ENCODE assay signal across 17 cellular contexts in the genomic region with DNA sequence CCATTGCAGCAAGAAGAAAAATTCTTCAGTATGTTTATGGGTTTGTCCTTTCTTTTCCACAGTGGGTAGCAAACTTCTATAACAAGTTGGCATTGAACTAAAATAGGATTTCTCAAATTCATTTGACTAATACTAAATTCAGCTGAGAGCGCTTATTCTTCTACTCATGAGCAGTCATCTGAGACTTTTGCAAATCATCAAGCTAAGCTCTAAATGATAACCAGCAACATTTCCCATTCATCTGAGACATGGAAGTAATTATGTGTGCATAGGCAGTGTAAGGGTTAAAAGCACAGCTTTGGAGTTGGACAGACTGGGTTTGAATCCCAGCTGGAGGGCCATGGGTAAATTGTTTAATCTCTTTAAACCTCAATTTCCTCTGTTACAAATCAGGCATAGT. TPM values are rescaled to one million over a fixed set of nuclear protein-coding genes. Genes with fewer than 3 reads are reported as not detected.
A peak's percentile ranks its signal among the peaks of the same experiment; 100 is the strongest.
DNase-seq lines count a peak whose midpoint lies in the region; ATAC-seq and TF ChIP-seq lines count a peak whose summit lies in the region.
"Had no signal": no experiment of that assay in that cellular context is flagged by ENCODE, and none has a peak within 500 bp of the region (broad histone marks: within the 10 kb centered on the region; RNA-seq: fewer than 3 reads in every experiment).

No MANE protein-coding gene starts in this region.

- no peak overlapping the region for H3K18ac ChIP-seq in trophoblast cell (ENCODE audit: low read length)

- peak overlapping the region; percentile 43 for H3K4me3 ChIP-seq in AG10803 (ENCODE audit: low read length)
- H3K4me3 ChIP-seq in PC-9: no peak overlapping the region
- H3K4me3 ChIP-seq in trophoblast cell (ENCODE audit: low read depth, low read length): no peak overlapping the region
- H3K4me3 ChIP-seq: left ventricle myocardium inferior had no signal

- H2BK120ac ChIP-seq in trophoblast cell (ENCODE audit: insufficient read depth, low read length, poor library complexity): no peak overlapping the region

- no TSS peak for BruUV-seq in PC-9 (replicated peaks; lab: Mats Ljungman, UMichigan)

- H3K27me3 ChIP-seq in PC-9 (ENCODE audit: insufficient read depth, low read depth) (no peaks in the 10 kb centered on the region), foreskin keratinocyte (peaks cover 13% of the 10 kb centered on the region), trophoblast cell (ENCODE audit: insufficient read depth, low read length) (no peaks in the 10 kb centered on the region)

- no peaks in the 10 kb centered on the region for H3K9me2 ChIP-seq in PC-9 (ENCODE audit: insufficient read depth)

- POLR2A ChIA-PET in PC-9 (lab: Charles Lee; ENCODE audit: unreplicated experiment): interaction anchor here (0.6 kb wide), 2 partner anchors 132 to 733 kb away, joined by 4 to 10 read pairs; no protein-coding TSS in a partner anchor

- H3K9me3 ChIP-seq in PC-9 (ENCODE audit: insufficient read depth, low read depth) (no peaks in the 10 kb centered on the region), trophoblast cell (ENCODE audit: insufficient read depth, low read depth, low read length) (no peaks in the 10 kb centered on the region)
- H3K9me3 ChIP-seq: left ventricle myocardium inferior had no signal

- WGBS in trophoblast cell (ENCODE audit: extremely low coverage, insufficient coverage, insufficient read length): no CpG with 5 or more reads among the region's 1 CpG

- no peak overlapping the region for H3K4me2 ChIP-seq in PC-9
- H3K4me2 ChIP-seq in trophoblast cell (ENCODE audit: low read length): peak overlapping the region; percentile 46

- no peak overlapping the region for H2BK5ac ChIP-seq in trophoblast cell (ENCODE audit: low read depth, low read length, poor library complexity)

- no peak overlapping the region for H3K9ac ChIP-seq in trophoblast cell (ENCODE audit: low read length)

- H4K20me1 ChIP-seq in PC-9 (ENCODE audit: insufficient read depth): no peaks in the 10 kb centered on the region

- no peak overlapping the region for H3K23ac ChIP-seq in trophoblast cell (ENCODE audit: low read length)

- H2AFZ ChIP-seq in PC-9: 0 out of 2 replicates have a peak overlapping the region, but pooled peaks have one; percentile 43
- H2AFZ ChIP-seq in trophoblast cell (ENCODE audit: insufficient read depth, low read length, poor library complexity): no peak overlapping the region

- H3K4ac ChIP-seq in trophoblast cell (ENCODE audit: low read depth, low read length): no peak overlapping the region

- H3K79me2 ChIP-seq in PC-9 (ENCODE audit: low read depth) (no peaks in the 10 kb centered on the region), trophoblast cell (ENCODE audit: control insufficient read depth, insufficient read depth, low read length, poor library complexity) (no peaks in the 10 kb centered on the region)

- no peaks in the 10 kb centered on the region for H3K79me1 ChIP-seq in trophoblast cell (ENCODE audit: low read length)

- no peak overlapping the region for H4K91ac ChIP-seq in trophoblast cell (ENCODE audit: low read depth, low read length)

- no peak overlapping the region for H4K12ac ChIP-seq in trophoblast cell (ENCODE audit: low read depth, low read length)

- no peak overlapping the region for H3K27ac ChIP-seq in PC-9
- H3K27ac ChIP-seq in foreskin keratinocyte: peak overlapping the region; percentile 24
- H3K27ac ChIP-seq in trophoblast cell (ENCODE audit: low read depth, low read length): no peak overlapping the region
- H3K27ac ChIP-seq: left ventricle myocardium inferior had no signal

- H3K14ac ChIP-seq in trophoblast cell (ENCODE audit: low read length): no peak overlapping the region

- no peak overlapping the region for H4K8ac ChIP-seq in trophoblast cell (ENCODE audit: low read depth, low read length)

- no peak overlapping the region for H2AK5ac ChIP-seq in trophoblast cell (ENCODE audit: low read length)

- intact Hi-C loops in PC-9 (cut with micrococcal nuclease; ENCODE audit: unreplicated experiment) (no loop called here), left ventricle myocardium superior (cut with micrococcal nuclease) (no loop called here)

- CTCF ChIA-PET in PC-9 (lab: Charles Lee): no interaction called here

- ATAC-seq in foreskin keratinocyte (no peak), HG03378 (IDR thresholded peaks at IDR 0.05; ENCODE audit: unreplicated experiment) (no peak), left ventricle myocardium superior (no peak)
- ATAC-seq: activated naive CD8-positive, alpha-beta T cell treated with anti-CD3 and anti-CD28 coated beads, Interleukin-2, amount 50 U/mL, for 24 hours; activated T-cell treated with anti-CD3 and anti-CD28 coated beads, Interleukin-2, amount 50 U/mL, for 4 hours; sciatic nerve had no signal

- no peaks in the 10 kb centered on the region for H3K36me3 ChIP-seq in PC-9 (ENCODE audit: low read depth)
- no peaks in the 10 kb centered on the region for H3K36me3 ChIP-seq in trophoblast cell (ENCODE audit: control insufficient read depth in 1 of 2, insufficient read depth in 2 of 2, low read length in 2 of 2)
- H3K36me3 ChIP-seq: left ventricle myocardium inferior had no signal

- no peaks in the 10 kb centered on the region for H3F3A ChIP-seq in PC-9 (ENCODE audit: insufficient read depth, low read depth)

- no peaks in the 10 kb centered on the region for H3K4me1 ChIP-seq in PC-9 (replicated peaks; ENCODE audit: insufficient read depth)
- peaks cover 5% of the 10 kb centered on the region for H3K4me1 ChIP-seq in foreskin keratinocyte
- no peaks in the 10 kb centered on the region for H3K4me1 ChIP-seq in trophoblast cell (ENCODE audit: control insufficient read depth in 1 of 2, insufficient read depth in 2 of 2, low read length in 2 of 2)
- H3K4me1 ChIP-seq: left ventricle myocardium inferior had no signal

- no peak for TF ChIP-seq CTCF in AG10803 (conservative IDR thresholded peaks at IDR 0.05; ENCODE audit: low read length)
- no peak for TF ChIP-seq CTCF in PC-9 (conservative IDR thresholded peaks at IDR 0.05)
- TF ChIP-seq CTCF in foreskin keratinocyte (conservative IDR thresholded peaks at IDR 0.05): no peak

- DNase-seq in AG10803 (ENCODE audit: low read depth) (no peak), PC-9 (no peak), foreskin keratinocyte (no peak), trophoblast cell (peak in 1 of 2 donors; percentile 32), left ventricle myocardium superior (no peak), 8988T (no peak), MV-4-11 (lab: John Stamatoyannopoulos, UW) (no peak)
- DNase-seq: activated naive CD8-positive, alpha-beta T cell treated with anti-CD3 and anti-CD28 coated beads, Interleukin-2, amount 50 U/mL, for 24 hours; activated T-cell treated with anti-CD3 and anti-CD28 coated beads, Interleukin-2, amount 50 U/mL, for 4 hours; hippocampal formation; left ventricle myocardium inferior; NCI-H2029 treated with DMSO at 0.1 percent for 48 hours; nephron progenitor cell; stimulated activated naive CD4-positive, alpha-beta T cell had no signal

- no peak overlapping the region for H2BK12ac ChIP-seq in trophoblast cell (ENCODE audit: low read length)

RNA-seq across cellular contexts. Expression of a gene that starts 18.3 kb away (rescaled TPM):
- not detected in 2 replicates for total RNA-seq in PC-9 (2021)
- not detected in 2 replicates for total RNA-seq in foreskin keratinocyte
- polyA plus RNA-seq in foreskin keratinocyte: not detected in 2 replicates
- polyA plus RNA-seq in trophoblast cell (2013): 0.01 TPM in 2 replicates
- not detected for total RNA-seq in left ventricle myocardium superior
- total RNA-seq: left ventricle myocardium inferior, M059J had no signal

RNA-seq across cellular contexts. Expression of a gene that starts 28.1 kb away (rescaled TPM):
- 58.4 and 67.7 TPM in 2 replicates for total RNA-seq in PC-9 (2021)
- total RNA-seq in foreskin keratinocyte: 60.9 and 68.8 TPM in 2 replicates
- polyA plus RNA-seq in foreskin keratinocyte: 29.3 and 35.7 TPM in 2 replicates
- 125 and 134 TPM in 2 replicates for polyA plus RNA-seq in trophoblast cell (2013)
- 81.9 TPM for total RNA-seq in left ventricle myocardium superior

RNA-seq across cellular contexts. Expression of a gene that starts 48.6 kb away (rescaled TPM):
- total RNA-seq in PC-9 (2021) (77.3 and 96.2 TPM in 2 replicates), foreskin keratinocyte (104 and 112 TPM in 2 replicates), left ventricle myocardium superior (57.6 TPM)
- polyA plus RNA-seq in foreskin keratinocyte: 48.1 and 57.5 TPM in 2 replicates
- polyA plus RNA-seq in trophoblast cell (2013): 65.1 and 66.3 TPM in 2 replicates
